In genomic region chr12:4402996-4403395, GRCh38 we compare ENCODE assay signal across 39 cellular contexts. TPM values are rescaled to one million over a fixed set of nuclear protein-coding genes. Genes with fewer than 3 reads are reported as not detected.
"Had no signal": no experiment of that assay in that cellular context is flagged by ENCODE, and none has a peak within 500 bp of the region (broad histone marks: within the 10 kb centered on the region; RNA-seq: fewer than 3 reads in every experiment).

No MANE protein-coding gene starts in this region.

- DNase-seq: Karpas-422, Kasumi-1, KBM-7, KG1, MG63, MM.1S, MV-4-11, NCI-H1048, NCI-H1092, NCI-H1092 treated with DMSO at 0.1 percent for 48 hours, NCI-H1105, NCI-H1105 treated with DMSO at 0.1 percent for 48 hours, NCI-H1417, NCI-H1417 treated with DMSO at 0.1 percent for 48 hours, NCI-H1436, NCI-H1436 treated with DMSO at 0.1 percent for 48 hours, NCI-H146, NCI-H1694, NCI-H1694 treated with DMSO at 0.1 percent for 48 hours, NCI-H187, NCI-H187 treated with DMSO at 0.1 percent for 48 hours, NCI-H1930, NCI-H2029, NCI-H2029 treated with DMSO at 0.1 percent for 48 hours, NCI-H2081, NCI-H2081 treated with DMSO at 0.1 percent for 48 hours, NCI-H2107, NCI-H2171, NCI-H2171 treated with DMSO at 0.1 percent for 48 hours, NCI-H2227 treated with DMSO at 0.1 percent for 48 hours, NCI-H226, NCI-H345, NCI-H446, NCI-H446 treated with DMSO at 0.1 percent for 48 hours had no signal

- H3K4me3 ChIP-seq: MG63 had no signal

- H3K27ac ChIP-seq: KMS-11 had no signal

RNA-seq across cellular contexts. Expression of gene FGF23, which starts 23.5 kb away (rescaled TPM):
- total RNA-seq: M059J, MCF 10A, NCI-H460 had no signal

RNA-seq across cellular contexts. Expression of gene FGF6, which starts 42.6 kb away (rescaled TPM):
- total RNA-seq: LHCN-M2, M059J, MCF 10A, NCI-H460 had no signal
